15 cellular contexts compared by ENCODE assay signal in genomic region chr17:77843878-77844260, GRCh38.
DNase-seq lines count a peak whose midpoint lies in the region; ATAC-seq, FAIRE-seq and TF ChIP-seq lines count a peak whose summit lies in the region.
"Had no signal": no experiment of that assay in that cellular context is flagged by ENCODE, and none has a peak within 500 bp of the region (broad histone marks: within the 10 kb centered on the region; RNA-seq: fewer than 3 reads in every experiment).

No MANE protein-coding gene starts in this region.

- H3K79me2 ChIP-seq in MM.1S (ENCODE audit: low read length) (no peaks in the 10 kb centered on the region), astrocyte (ENCODE audit: insufficient read depth, low read length) (no peaks in the 10 kb centered on the region)

- no peak for FAIRE-seq in astrocyte (lab: Jason Lieb, UNC)
- FAIRE-seq: D721Med, TTC549 had no signal

- H3K4me1 ChIP-seq in MM.1S (ENCODE audit: low read length): peaks cover 38% of the 10 kb centered on the region
- H3K4me1 ChIP-seq in astrocyte (ENCODE audit: insufficient read depth, low read length): peaks cover 36% of the 10 kb centered on the region
- H3K4me1 ChIP-seq: gastroesophageal sphincter, uterus had no signal

- H4K20me1 ChIP-seq in MM.1S (ENCODE audit: insufficient read depth, low read length): no peaks in the 10 kb centered on the region
- no peaks in the 10 kb centered on the region for H4K20me1 ChIP-seq in astrocyte (ENCODE audit: insufficient read depth, low read length)

- H2AFZ ChIP-seq in MM.1S (ENCODE audit: low read length): no peak overlapping the region
- no peak overlapping the region for H2AFZ ChIP-seq in astrocyte (ENCODE audit: low read depth, low read length)

- H3K9me3 ChIP-seq in MM.1S (replicated peaks; ENCODE audit: insufficient read depth, low read length): no peaks in the 10 kb centered on the region
- no peaks in the 10 kb centered on the region for H3K9me3 ChIP-seq in astrocyte (ENCODE audit: insufficient read depth, low read depth, low read length)
- H3K9me3 ChIP-seq: gastroesophageal sphincter, SJSA1, spleen, uterus had no signal

- H3K9me2 ChIP-seq in MM.1S (replicated peaks; ENCODE audit: insufficient read depth, low read length): no peaks in the 10 kb centered on the region

- peak overlapping the region; percentile 55 for H3K27ac Mint-ChIP-seq in astrocyte (ENCODE audit: unreplicated experiment)
- H3K27ac Mint-ChIP-seq in stimulated activated effector memory CD8-positive, alpha-beta T cell treated with anti-CD3 and anti-CD28 coated beads, Interleukin-12 subunit alpha, Interleukin-12 subunit beta, amount 100 ng/mL, for 72 hours: no peak overlapping the region

- no peak for ATAC-seq in activated T-cell treated with anti-CD3 and anti-CD28 coated beads, Interleukin-2, amount 50 U/mL, for 4 hours
- peak; percentile 20 for ATAC-seq in stimulated activated effector memory CD8-positive, alpha-beta T cell treated with anti-CD3 and anti-CD28 coated beads, Interleukin-12 subunit alpha, Interleukin-12 subunit beta, amount 100 ng/mL, for 72 hours
- no peak for ATAC-seq in left lobe of liver
- ATAC-seq: gastroesophageal sphincter had no signal

- TF ChIP-seq CTCF in MM.1S (IDR thresholded peaks at IDR 0.05; ENCODE audit: low read length) (no peak), astrocyte (IDR thresholded peaks at IDR 0.05; ENCODE audit: insufficient read depth, low read depth, low read length) (no peak), coronary artery (IDR thresholded peaks at IDR 0.05) (no peak)

- peaks cover 47% of the 10 kb centered on the region for H3K4me1 Mint-ChIP-seq in activated T-cell treated with anti-CD3 and anti-CD28 coated beads, Interleukin-2, amount 50 U/mL, for 4 hours (ENCODE audit: low read depth)
- peaks cover 30% of the 10 kb centered on the region for H3K4me1 Mint-ChIP-seq in astrocyte (ENCODE audit: low read depth, unreplicated experiment)
- H3K4me1 Mint-ChIP-seq in stimulated activated effector memory CD8-positive, alpha-beta T cell treated with anti-CD3 and anti-CD28 coated beads, Interleukin-12 subunit alpha, Interleukin-12 subunit beta, amount 100 ng/mL, for 72 hours: peaks cover 62% of the 10 kb centered on the region

- H3K36me3 ChIP-seq in MM.1S (replicated peaks; ENCODE audit: insufficient read depth, low read length) (no peaks in the 10 kb centered on the region), astrocyte (ENCODE audit: insufficient read depth, low read length) (no peaks in the 10 kb centered on the region)
- H3K36me3 ChIP-seq: gastroesophageal sphincter, SJSA1, spleen, uterus had no signal

- H3K4me3 ChIP-seq in MM.1S (ENCODE audit: low read length) (0 out of 2 replicates have a peak overlapping the region, but pooled peaks have one; percentile 3), astrocyte (ENCODE audit: insufficient read depth, low read depth, low read length) (no peak overlapping the region), coronary artery (no peak overlapping the region)
- H3K4me3 ChIP-seq: gastroesophageal sphincter, SJSA1, spleen, uterus had no signal

- H3K4me2 ChIP-seq in MM.1S (ENCODE audit: low read depth, low read length) (peak overlapping the region; percentile 74), astrocyte (ENCODE audit: low read length) (peak overlapping the region; percentile 71)

- no peaks in the 10 kb centered on the region for H3K9me3 Mint-ChIP-seq in activated T-cell treated with anti-CD3 and anti-CD28 coated beads, Interleukin-2, amount 50 U/mL, for 4 hours
- peaks cover 2% of the 10 kb centered on the region for H3K9me3 Mint-ChIP-seq in astrocyte (ENCODE audit: unreplicated experiment)
- H3K9me3 Mint-ChIP-seq in stimulated activated effector memory CD8-positive, alpha-beta T cell treated with anti-CD3 and anti-CD28 coated beads, Interleukin-12 subunit alpha, Interleukin-12 subunit beta, amount 100 ng/mL, for 72 hours: no peaks in the 10 kb centered on the region

- H3F3A ChIP-seq in MM.1S (ENCODE audit: insufficient read depth, low read length): peaks cover 5% of the 10 kb centered on the region; the same call in 1 of the 2 replicates

- peak overlapping the region; percentile 47 for H3K4me3 Mint-ChIP-seq in activated T-cell treated with anti-CD3 and anti-CD28 coated beads, Interleukin-2, amount 50 U/mL, for 4 hours
- H3K4me3 Mint-ChIP-seq in astrocyte (ENCODE audit: unreplicated experiment): no peak overlapping the region
- H3K4me3 Mint-ChIP-seq in stimulated activated effector memory CD8-positive, alpha-beta T cell treated with anti-CD3 and anti-CD28 coated beads, Interleukin-12 subunit alpha, Interleukin-12 subunit beta, amount 100 ng/mL, for 72 hours: peak overlapping the region; percentile 6

- H3K27me3 ChIP-seq in MM.1S (replicated peaks; ENCODE audit: insufficient read depth, low read length): peaks cover 46% of the 10 kb centered on the region
- H3K27me3 ChIP-seq in astrocyte (ENCODE audit: insufficient read depth, low read length): no peaks in the 10 kb centered on the region
- H3K27me3 ChIP-seq: gastroesophageal sphincter, SJSA1, uterus had no signal

- H3K27ac ChIP-seq in MM.1S (ENCODE audit: low read length) (peak overlapping the region; percentile 16; the same call in 1 of the 2 replicates), astrocyte (ENCODE audit: low read depth, low read length) (peak overlapping the region; percentile 68), coronary artery (no peak overlapping the region)
- H3K27ac ChIP-seq: gastroesophageal sphincter, SJSA1, uterus had no signal

- DNase-seq in activated T-cell treated with anti-CD3 and anti-CD28 coated beads, Interleukin-2, amount 50 U/mL, for 4 hours: no peak
- no peak for DNase-seq in activated T-cell treated with anti-CD3 and anti-CD28 coated beads, Interleukin-2, amount 50 U/mL, for 1 hour
- no peak for DNase-seq in MM.1S
- DNase-seq in astrocyte (ENCODE audit: low read depth): no peak
- DNase-seq in stimulated activated effector memory CD8-positive, alpha-beta T cell treated with anti-CD3 and anti-CD28 coated beads, Interleukin-12 subunit alpha, Interleukin-12 subunit beta, amount 100 ng/mL, for 72 hours (ENCODE audit: low spot score in 2 of 2): no peak
- DNase-seq in coronary artery (ENCODE audit: low spot score): no peak
- DNase-seq in cerebellar nuclear complex (lab: John Stamatoyannopoulos, UW): no peak
- no peak for DNase-seq in left lobe of liver (ENCODE audit: low spot score)
- DNase-seq: NCI-H1417 treated with DMSO at 0.1 percent for 48 hours, uterus had no signal

- H3K9ac ChIP-seq in MM.1S (ENCODE audit: low read length) (no peak overlapping the region), astrocyte (ENCODE audit: low read length) (peak overlapping the region; percentile 68)

- H3K36me3 Mint-ChIP-seq in activated T-cell treated with anti-CD3 and anti-CD28 coated beads, Interleukin-2, amount 50 U/mL, for 4 hours (ENCODE audit: insufficient read depth): no peaks in the 10 kb centered on the region
- no peaks in the 10 kb centered on the region for H3K36me3 Mint-ChIP-seq in astrocyte (ENCODE audit: low read depth, unreplicated experiment)
- H3K36me3 Mint-ChIP-seq in stimulated activated effector memory CD8-positive, alpha-beta T cell treated with anti-CD3 and anti-CD28 coated beads, Interleukin-12 subunit alpha, Interleukin-12 subunit beta, amount 100 ng/mL, for 72 hours: peaks cover 11% of the 10 kb centered on the region

- no peaks in the 10 kb centered on the region for H3K27me3 Mint-ChIP-seq in activated T-cell treated with anti-CD3 and anti-CD28 coated beads, Interleukin-2, amount 50 U/mL, for 4 hours (ENCODE audit: low read depth)
- H3K27me3 Mint-ChIP-seq in astrocyte (ENCODE audit: low read depth, unreplicated experiment): peaks cover 10% of the 10 kb centered on the region

Comparison
In these comparisons a context has a peak if more than half of its experiments do, and no peak if none do; other contexts are left out.
1. H3K27ac ChIP-seq: peak in MM.1S (single experiment) and astrocyte (single experiment); none in coronary artery (0 of 2).